In genomic region chr12:72472350-72472749, GRCh38 we compare ENCODE assay signal across 3 cellular contexts.
TF ChIP-seq lines count a peak whose summit lies in the region.

No MANE protein-coding gene starts in this region.

TF ChIP-seq in liver, 16 proteins besides CTCF, POLR2A, EP300 and RAD21:
- TF ChIP-seq ATF3 (IDR thresholded peaks at IDR 0.05), result no peak
- no peak for TF ChIP-seq HNF4A (conservative IDR thresholded peaks at IDR 0.05)
- no peak for TF ChIP-seq EGR1 (IDR thresholded peaks at IDR 0.05; ENCODE audit: low read depth in 2 of 2)
- no peak for TF ChIP-seq JUND (IDR thresholded peaks at IDR 0.05)
- no peak for TF ChIP-seq FOXA2 (IDR thresholded peaks at IDR 0.05)
- TF ChIP-seq SP1 (IDR thresholded peaks at IDR 0.05), result no peak
- no peak for TF ChIP-seq NR2F2 (IDR thresholded peaks at IDR 0.05)
- TF ChIP-seq MAX (IDR thresholded peaks at IDR 0.05), result no peak
- no peak for TF ChIP-seq REST (IDR thresholded peaks at IDR 0.05)
- TF ChIP-seq HNF4G (IDR thresholded peaks at IDR 0.05), result no peak
- no peak for TF ChIP-seq TAF1 (conservative IDR thresholded peaks at IDR 0.05)
- TF ChIP-seq YY1 (IDR thresholded peaks at IDR 0.05), result no peak
- no peak for TF ChIP-seq ZBTB33 (IDR thresholded peaks at IDR 0.05)

TF ChIP-seq in HepG2, 621 proteins besides CTCF, POLR2A, EP300 and RAD21 (continues in another document):
- TF ChIP-seq HNRNPH1 (optimal IDR thresholded peaks at IDR 0.05; ENCODE audit: low read depth, low read length) (no peak), HIC2 (CRISPR knock-in tag; IDR thresholded peaks at IDR 0.05; ENCODE audit: low read depth) (no peak), ZNF317 (CRISPR knock-in tag; IDR thresholded peaks at IDR 0.05) (no peak), HNRNPL (IDR thresholded peaks at IDR 0.05; ENCODE audit: low read depth, low read length) (no peak), ZNF75D (CRISPR knock-in tag; IDR thresholded peaks at IDR 0.05; ENCODE audit: borderline replicate concordance) (no peak), CSRNP2 (CRISPR knock-in tag; conservative IDR thresholded peaks at IDR 0.05; ENCODE audit: low read depth) (no peak), GRHL1 (CRISPR knock-in tag; conservative IDR thresholded peaks at IDR 0.05) (no peak), KAT7 (CRISPR knock-in tag; IDR thresholded peaks at IDR 0.05; ENCODE audit: borderline replicate concordance) (no peak), ZFP36 (IDR thresholded peaks at IDR 0.05; ENCODE audit: borderline replicate concordance, low read depth, low read length, partially characterized antibody) (no peak), ZBTB26 (CRISPR knock-in tag; IDR thresholded peaks at IDR 0.05; ENCODE audit: borderline replicate concordance) (no peak), ZNF513 (CRISPR knock-in tag; conservative IDR thresholded peaks at IDR 0.05) (no peak), GPBP1L1 (CRISPR knock-in tag; IDR thresholded peaks at IDR 0.05) (no peak), DRAP1 (CRISPR knock-in tag; IDR thresholded peaks at IDR 0.05) (no peak)

TF ChIP-seq in H1, 55 proteins besides CTCF, POLR2A, EP300 and RAD21:
- peak; percentile 91 for TF ChIP-seq KDM1A (IDR thresholded peaks at IDR 0.05; ENCODE audit: borderline replicate concordance, low read length)
- no peak for TF ChIP-seq SP1 (IDR thresholded peaks at IDR 0.05; ENCODE audit: low read depth, low read length)
- TF ChIP-seq TAF7 (optimal IDR thresholded peaks at IDR 0.05; ENCODE audit: borderline replicate concordance, low read depth, low read length), result no peak
- TF ChIP-seq HDAC2 (IDR thresholded peaks at IDR 0.05; ENCODE audit: borderline replicate concordance in 1 of 2, low read depth in 2 of 2, low read length in 2 of 2), result peak in 1 of 2 experiments; percentile 36; a peak in 1 of 4 replicates
- no peak for TF ChIP-seq TAF1 (IDR thresholded peaks at IDR 0.05; ENCODE audit: low read depth, low read length)
- no peak for TF ChIP-seq BRCA1 (IDR thresholded peaks at IDR 0.05; ENCODE audit: low read depth, low read length)
- TF ChIP-seq SUZ12 (IDR thresholded peaks at IDR 0.05; ENCODE audit: low read length), result no peak
- TF ChIP-seq SIX5 (IDR thresholded peaks at IDR 0.05; ENCODE audit: low read depth, low read length), result no peak
